ENCODE assay signal across 26 cellular contexts in genomic region chr12:48036818-48037217, GRCh38. TPM values are rescaled to one million over a fixed set of nuclear protein-coding genes. Genes with fewer than 3 reads are reported as not detected.
DNase-seq lines count a peak whose midpoint lies in the region; ATAC-seq and TF ChIP-seq lines count a peak whose summit lies in the region.
"Had no signal": no experiment of that assay in that cellular context is flagged by ENCODE, and none has a peak within 500 bp of the region (broad histone marks: within the 10 kb centered on the region; RNA-seq: fewer than 3 reads in every experiment).

No MANE protein-coding gene starts in this region.

- in situ Hi-C loops in IMR-90 (cut with MboI; ENCODE audit: low sequenced_read_pairs) = no loop called here
- in situ Hi-C loops in mammary epithelial cell (cut with MboI; ENCODE audit: low sequenced_read_pairs in 2 of 2) = no loop called here

- no peak overlapping the region for H2BK5ac ChIP-seq in IMR-90 (ENCODE audit: low read depth, low read length, poor library complexity, severe bottlenecking)

- no peaks in the 10 kb centered on the region for H3K79me1 ChIP-seq in IMR-90 (ENCODE audit: low read depth in 1 of 2, low read length in 2 of 2)

- TF ChIP-seq CTCF in IMR-90 (conservative IDR thresholded peaks at IDR 0.05; ENCODE audit: low read depth, low read length) (no peak), mammary epithelial cell (conservative IDR thresholded peaks at IDR 0.05 in 1 of 2, IDR thresholded peaks at IDR 0.05 in 1 of 2; ENCODE audit: extremely low read depth in 1 of 2, insufficient read depth in 1 of 2, low read depth in 1 of 2, low read length in 2 of 2) (no peak)

- H2AK5ac ChIP-seq in IMR-90 (ENCODE audit: low read depth, low read length) = peak overlapping the region; percentile 61; the same call in 1 of the 2 replicates

- H2AK9ac ChIP-seq in IMR-90 (replicated peaks; ENCODE audit: low read depth, low read length, poor library complexity) = no peak overlapping the region

- H3K23ac ChIP-seq in IMR-90 (ENCODE audit: low read depth, low read length) = 0 out of 2 replicates have a peak overlapping the region, but pooled peaks have one; percentile 24

- no peaks in the 10 kb centered on the region for H3K9me3 Mint-ChIP-seq in dendritic cell treated with granulocyte-macrophage colony-stimulating factor and Interleukin-4, amounts not matched to agents 40 ng/mL and 50 ng/mL, for 4 days
- no peaks in the 10 kb centered on the region for H3K9me3 Mint-ChIP-seq in stimulated activated effector memory CD8-positive, alpha-beta T cell treated with anti-CD3 and anti-CD28 coated beads, Interleukin-12 subunit alpha, Interleukin-12 subunit beta, amount 100 ng/mL, for 72 hours
- H3K9me3 Mint-ChIP-seq: activated CD4-positive, alpha-beta T cell treated with anti-CD3 and anti-CD28 coated beads, Interleukin-2, amount 10 ng/mL, durations not matched to agents 7 days and 5 days; activated naive CD4-positive, alpha-beta T cell treated with anti-CD3 and anti-CD28 coated beads for 36 hours; brain; T-helper 2 cell treated with Interferon-gamma antibody and Interleukin-4, amounts not matched to agents 5 μg/mL and 100 μg/mL, for 36 hours had no signal

- BruUV-seq in IMR-90 (replicated peaks; lab: Mats Ljungman, UMichigan) (no TSS peak), mammary epithelial cell (replicated peaks; lab: Mats Ljungman, UMichigan) (no TSS peak)

- no peak overlapping the region for H3K56ac ChIP-seq in IMR-90 (ENCODE audit: extremely low read depth, insufficient read depth, low read length)

- no peak for TF ChIP-seq POLR2A in IMR-90 (IDR thresholded peaks at IDR 0.05; ENCODE audit: low read depth, low read length)

- dilution Hi-C loops in IMR-90 (cut with HindIII; ENCODE audit: low sequenced_read_pairs, unreplicated experiment) (no loop called here), mammary epithelial cell (cut with HindIII; ENCODE audit: low sequenced_read_pairs) (no loop called here)

- WGBS in IMR-90 (ENCODE audit: extremely low coverage in 2 of 2, insufficient read length in 1 of 2), 2 experiments = no CpG with 5 or more reads among the region's 4 CpGs
- 60 to 100% methylated on average over 2 of the region's 4 CpGs for WGBS in mesodermal cell (ENCODE audit: insufficient coverage in 2 of 2), 2 experiments
- WGBS in mammary epithelial cell (ENCODE audit: low coverage, missing lambda C conversion rate) = 91% methylated on average over 4 of the region's 4 CpGs

- H3K27ac Mint-ChIP-seq in dendritic cell treated with granulocyte-macrophage colony-stimulating factor and Interleukin-4, amounts not matched to agents 40 ng/mL and 50 ng/mL, for 4 days = peak overlapping the region; percentile 77
- H3K27ac Mint-ChIP-seq in stimulated activated effector memory CD8-positive, alpha-beta T cell treated with anti-CD3 and anti-CD28 coated beads, Interleukin-12 subunit alpha, Interleukin-12 subunit beta, amount 100 ng/mL, for 72 hours = peak overlapping the region; percentile 56
- H3K27ac Mint-ChIP-seq: activated CD4-positive, alpha-beta T cell treated with anti-CD3 and anti-CD28 coated beads, Interleukin-2, amount 10 ng/mL, durations not matched to agents 7 days and 5 days; activated naive CD4-positive, alpha-beta T cell treated with anti-CD3 and anti-CD28 coated beads for 36 hours; T-helper 2 cell treated with Interferon-gamma antibody and Interleukin-4, amounts not matched to agents 5 μg/mL and 100 μg/mL, for 36 hours had no signal

- H3K4me3 ChIP-seq in IMR-90 (ENCODE audit: insufficient read depth, low read depth, low read length) = no peak overlapping the region
- H3K4me3 ChIP-seq in mesodermal cell (ENCODE audit: extremely low read depth, insufficient read depth, low read length, poor library complexity, severe bottlenecking) = no peak overlapping the region
- no peak overlapping the region for H3K4me3 ChIP-seq in mammary epithelial cell (replicated peaks in 1 of 3; ENCODE audit: insufficient read depth in 1 of 3, low read depth in 2 of 3, low read length in 3 of 3)
- H3K4me3 ChIP-seq: adrenal gland had no signal

- TF ChIP-seq RAD21 in IMR-90 (IDR thresholded peaks at IDR 0.05; ENCODE audit: low read length) = no peak

- H3K9me3 ChIP-seq in IMR-90 (ENCODE audit: control insufficient read depth, insufficient read depth, low read length) (no peaks in the 10 kb centered on the region), mesodermal cell (ENCODE audit: control insufficient read depth, low read length) (no peaks in the 10 kb centered on the region), mammary epithelial cell (replicated peaks; ENCODE audit: insufficient read depth, low read length) (no peaks in the 10 kb centered on the region)
- H3K9me3 ChIP-seq: adrenal gland had no signal

- ATAC-seq in IMR-90 (ENCODE audit: low read depth) = peak; percentile 13; the same call in 1 of the 2 replicates
- ATAC-seq in stimulated activated effector memory CD8-positive, alpha-beta T cell treated with anti-CD3 and anti-CD28 coated beads, Interleukin-12 subunit alpha, Interleukin-12 subunit beta, amount 100 ng/mL, for 72 hours = no peak
- ATAC-seq: PC-3 had no signal

- H3K9ac ChIP-seq in IMR-90 (ENCODE audit: low read depth, low read length) (no peak overlapping the region), mammary epithelial cell (ENCODE audit: insufficient read depth, low read length) (no peak overlapping the region)

- no peaks in the 10 kb centered on the region for H3K27me3 Mint-ChIP-seq in dendritic cell treated with granulocyte-macrophage colony-stimulating factor and Interleukin-4, amounts not matched to agents 40 ng/mL and 50 ng/mL, for 4 days
- H3K27me3 Mint-ChIP-seq: activated CD4-positive, alpha-beta T cell treated with anti-CD3 and anti-CD28 coated beads, Interleukin-2, amount 10 ng/mL, durations not matched to agents 7 days and 5 days had no signal

- H3K18ac ChIP-seq in IMR-90 (ENCODE audit: low read depth, low read length) = 0 out of 2 replicates have a peak overlapping the region, but pooled peaks have one; percentile 72

- H2BK120ac ChIP-seq in IMR-90 (ENCODE audit: low read depth, low read length) = peak overlapping the region; percentile 78

- H3K36me3 ChIP-seq in IMR-90 (ENCODE audit: control insufficient read depth, insufficient read depth, low read length) (no peaks in the 10 kb centered on the region), mesodermal cell (ENCODE audit: control insufficient read depth, insufficient read depth, low read length) (no peaks in the 10 kb centered on the region), mammary epithelial cell (ENCODE audit: insufficient read depth, low read length) (no peaks in the 10 kb centered on the region)
- H3K36me3 ChIP-seq: adrenal gland had no signal

- H3K27ac ChIP-seq in IMR-90 (ENCODE audit: insufficient read depth, low read length) = no peak overlapping the region
- peak overlapping the region; percentile 96 for H3K27ac ChIP-seq in mesodermal cell (ENCODE audit: low read depth, low read length, severe bottlenecking)
- no peak overlapping the region for H3K27ac ChIP-seq in mammary epithelial cell (ENCODE audit: insufficient read depth, low read depth, low read length)
- H3K27ac ChIP-seq: adrenal gland had no signal

- no peak overlapping the region for H3K4me2 ChIP-seq in IMR-90 (ENCODE audit: low read depth, low read length)
- H3K4me2 ChIP-seq in mammary epithelial cell (ENCODE audit: insufficient read depth, low read depth, low read length) = no peak overlapping the region

- H2AFZ ChIP-seq in IMR-90 (replicated peaks; ENCODE audit: low read length, poor library complexity) (peak overlapping the region; percentile 84), mammary epithelial cell (ENCODE audit: low read depth, low read length) (no peak overlapping the region)

- intact Hi-C loops in IMR-90 (cut with micrococcal nuclease) = no loop called here
- intact Hi-C loops in dendritic cell treated with granulocyte-macrophage colony-stimulating factor and Interleukin-4, amounts not matched to agents 40 ng/mL and 50 ng/mL, for 4 days (cut with micrococcal nuclease) = no loop called here
- intact Hi-C loops in mammary epithelial cell (cut with micrococcal nuclease) = no loop called here

- POLR2A ChIA-PET in IMR-90 (lab: Charles Lee; ENCODE audit: unreplicated experiment) = no interaction called here

- peak overlapping the region; percentile 82 to 95; a peak in 3 of 4 replicates for H4K8ac ChIP-seq in IMR-90 (ENCODE audit: low read depth in 2 of 2, low read length in 2 of 2)

- no peak overlapping the region; the same call in 1 of the 2 replicates for H4K91ac ChIP-seq in IMR-90 (ENCODE audit: insufficient read depth, low read depth, low read length)

- H4K20me1 ChIP-seq in IMR-90 (ENCODE audit: insufficient read depth, low read length) (no peaks in the 10 kb centered on the region), mammary epithelial cell (ENCODE audit: insufficient read depth, low read length) (no peaks in the 10 kb centered on the region)

- H3K4ac ChIP-seq in IMR-90 (ENCODE audit: low read depth, low read length) = peak overlapping the region; percentile 46

- DNase-seq in IMR-90 (no peak), mammary epithelial cell (no peak)
- no peak for DNase-seq in stimulated activated effector memory CD8-positive, alpha-beta T cell treated with anti-CD3 and anti-CD28 coated beads, Interleukin-12 subunit alpha, Interleukin-12 subunit beta, amount 100 ng/mL, for 72 hours (ENCODE audit: low spot score in 2 of 2)
- DNase-seq in NK-92 treated with Interleukin-12 subunit alpha and Interleukin-12 subunit beta, amount 100 ng/mL, for 24 hours (lab: John Stamatoyannopoulos, UW) = no peak
- no peak for DNase-seq in activated CD8-positive, alpha-beta memory T cell treated with anti-CD3 and anti-CD28 coated beads, Interleukin-2, amount 50 U/mL, for 4 hours
- DNase-seq: activated CD4-positive, alpha-beta T cell treated with anti-CD3 and anti-CD28 coated beads, Interleukin-2, amount 10 ng/mL, durations not matched to agents 7 days and 5 days; activated naive CD4-positive, alpha-beta T cell treated with anti-CD3 and anti-CD28 coated beads for 36 hours; adrenal gland; C1 segment of cervical spinal cord; COR-L47; DMS79; effector CD4-positive, alpha-beta T cell; head of caudate nucleus; NCI-H1092; NCI-H187 treated with DMSO at 0.1 percent for 48 hours; NCI-H524 treated with DMSO at 0.1 percent for 48 hours; PC-3; small intestine; stimulated activated CD4-positive, alpha-beta T cell treated with anti-CD3 and anti-CD28 coated beads, Interleukin-1b, Interleukin-23, amount 100 ng/mL, for 48 hours had no signal

- CTCF ChIA-PET in IMR-90 (lab: Yijun Ruan, JAX) (interaction anchor here (0.9 kb wide), 1 partner anchor 8 kb away, joined by 4 read pairs; no protein-coding TSS in a partner anchor), mammary epithelial cell (lab: Charles Lee; ENCODE audit: low non-redundant PET) (no interaction called here)

- H3K9me1 ChIP-seq in IMR-90 (ENCODE audit: insufficient read depth, low read length) = peaks cover 14% of the 10 kb centered on the region; the same call in 1 of the 2 replicates

- H3K36me3 Mint-ChIP-seq in dendritic cell treated with granulocyte-macrophage colony-stimulating factor and Interleukin-4, amounts not matched to agents 40 ng/mL and 50 ng/mL, for 4 days (ENCODE audit: low read depth) = no peaks in the 10 kb centered on the region
- no peaks in the 10 kb centered on the region for H3K36me3 Mint-ChIP-seq in stimulated activated effector memory CD8-positive, alpha-beta T cell treated with anti-CD3 and anti-CD28 coated beads, Interleukin-12 subunit alpha, Interleukin-12 subunit beta, amount 100 ng/mL, for 72 hours
- H3K36me3 Mint-ChIP-seq: brain had no signal

- 0 out of 2 replicates have a peak overlapping the region, but pooled peaks have one; percentile 29 for H3K14ac ChIP-seq in IMR-90 (replicated peaks; ENCODE audit: low read depth, low read length)

- H3K4me3 Mint-ChIP-seq in dendritic cell treated with granulocyte-macrophage colony-stimulating factor and Interleukin-4, amounts not matched to agents 40 ng/mL and 50 ng/mL, for 4 days = no peak overlapping the region
- H3K4me3 Mint-ChIP-seq in stimulated activated effector memory CD8-positive, alpha-beta T cell treated with anti-CD3 and anti-CD28 coated beads, Interleukin-12 subunit alpha, Interleukin-12 subunit beta, amount 100 ng/mL, for 72 hours = no peak overlapping the region
- H3K4me3 Mint-ChIP-seq: activated CD4-positive, alpha-beta T cell treated with anti-CD3 and anti-CD28 coated beads, Interleukin-2, amount 10 ng/mL, durations not matched to agents 7 days and 5 days; activated naive CD4-positive, alpha-beta T cell treated with anti-CD3 and anti-CD28 coated beads for 36 hours; T-helper 2 cell treated with Interferon-gamma antibody and Interleukin-4, amounts not matched to agents 5 μg/mL and 100 μg/mL, for 36 hours had no signal

- H3K4me1 Mint-ChIP-seq in dendritic cell treated with granulocyte-macrophage colony-stimulating factor and Interleukin-4, amounts not matched to agents 40 ng/mL and 50 ng/mL, for 4 days (ENCODE audit: low read depth) = peaks cover 18% of the 10 kb centered on the region
- peaks cover 5% of the 10 kb centered on the region for H3K4me1 Mint-ChIP-seq in stimulated activated effector memory CD8-positive, alpha-beta T cell treated with anti-CD3 and anti-CD28 coated beads, Interleukin-12 subunit alpha, Interleukin-12 subunit beta, amount 100 ng/mL, for 72 hours

- peak overlapping the region; percentile 92; the same call in 1 of the 2 replicates for H4K5ac ChIP-seq in IMR-90 (ENCODE audit: low read depth, low read length)

- H3K27me3 ChIP-seq in IMR-90 (ENCODE audit: control insufficient read depth, insufficient read depth, low read length) = peaks cover 9% of the 10 kb centered on the region; the same call in 1 of the 2 replicates
- H3K27me3 ChIP-seq in mammary epithelial cell (ENCODE audit: insufficient read depth, low read length) = no peaks in the 10 kb centered on the region
- H3K27me3 ChIP-seq: adrenal gland had no signal

- no peak overlapping the region for H2BK20ac ChIP-seq in IMR-90 (ENCODE audit: low read depth, low read length)

- H3K4me1 ChIP-seq in IMR-90 (ENCODE audit: control insufficient read depth, insufficient read depth, low read length) (peaks cover 10% of the 10 kb centered on the region), mesodermal cell (ENCODE audit: control insufficient read depth, insufficient read depth, low read length, poor library complexity, severe bottlenecking) (peaks cover 23% of the 10 kb centered on the region), mammary epithelial cell (ENCODE audit: insufficient read depth, low read length) (peaks cover 6% of the 10 kb centered on the region)
- H3K4me1 ChIP-seq: adrenal gland had no signal

- peak overlapping the region; percentile 68; the same call in 1 of the 3 replicates for H2BK15ac ChIP-seq in IMR-90 (ENCODE audit: low read depth, low read length)

- no peaks in the 10 kb centered on the region for H3K79me2 ChIP-seq in mammary epithelial cell (ENCODE audit: insufficient read depth, low read length)

RNA-seq across cellular contexts. Expression of gene COL2A1, which starts 32.5 kb away (rescaled TPM):
- total RNA-seq in IMR-90 (2012; rRNA removed) = not detected in 2 replicates
- polyA plus RNA-seq in IMR-90 (2012; rRNA removed) = 0.05 TPM in 1 of 2 replicates, not detected in the other
- 0.03 and 0.05 TPM in 2 replicates for polyA plus RNA-seq in IMR-90 (2012; cell fraction: cytosol; rRNA removed)
- 0.03 and 0.05 TPM in 2 replicates for polyA plus RNA-seq in IMR-90 (2012; cell fraction: nucleus; rRNA removed; ENCODE audit: low replicate concordance)
- 55.4 TPM for polyA plus RNA-seq in mesodermal cell (2013, experiment 1 of 2)
- 37.9 TPM for polyA plus RNA-seq in mesodermal cell (2013, experiment 2 of 2)
- 1 to 10 TPM in 1 of 2 donors, under 1 TPM in 1; 0.61 to 7.7 TPM for total RNA-seq in mammary epithelial cell
- polyA plus RNA-seq in mammary epithelial cell = 0.78 TPM
- polyA minus RNA-seq in mammary epithelial cell = not detected
- total RNA-seq: activated CD4-positive, alpha-beta T cell treated with anti-CD3 and anti-CD28 coated beads, Interleukin-2, amount 10 ng/mL, durations not matched to agents 7 days and 5 days; activated naive CD4-positive, alpha-beta T cell treated with anti-CD3 and anti-CD28 coated beads for 36 hours; lung microvascular endothelial cell; subcutaneous adipose tissue; ureter had no signal
